In genomic region chr1:206679738-206680211, GRCh38 we compare ENCODE assay signal across 8 cellular contexts.
DNase-seq lines count a peak whose midpoint lies in the region; ATAC-seq lines count a peak whose summit lies in the region.

No MANE protein-coding gene starts in this region.

- peak; percentile 72 for ATAC-seq in HG03064 (IDR thresholded peaks at IDR 0.05; ENCODE audit: low read depth, unreplicated experiment)

- DNase-seq in AML-193 (lab: John Stamatoyannopoulos, UW) (peak; percentile 47 to 50), GM19240 (ENCODE audit: insufficient read length, low spot score) (peak; percentile 48), SKM-1 treated with dmso at 0.1 percent for 144 hours (lab: John Stamatoyannopoulos, UW; ENCODE audit: unreplicated experiment) (peak; percentile 91), NCI-H146 (lab: John Stamatoyannopoulos, UW) (no peak), NCI-H146 treated with DMSO at 0.1 percent for 48 hours (lab: John Stamatoyannopoulos, UW; ENCODE audit: unreplicated experiment) (no peak), HCEC 1CT (no peak), NCI-H2196 treated with DMSO at 0.1 percent for 48 hours (lab: John Stamatoyannopoulos, UW; ENCODE audit: unreplicated experiment) (no peak)

Comparison
In these comparisons a context has a peak if more than half of its experiments do, and no peak if none do; other contexts are left out.
1. DNase-seq: peak in AML-193 (2 of 2), GM19240 (single experiment) and SKM-1 treated with dmso at 0.1 percent for 144 hours (single experiment); none in NCI-H146 (single experiment), NCI-H146 treated with DMSO at 0.1 percent for 48 hours (single experiment), HCEC 1CT (single experiment) and NCI-H2196 treated with DMSO at 0.1 percent for 48 hours (single experiment).